ENCODE assay signal across 1 cellular context in the genomic region with DNA sequence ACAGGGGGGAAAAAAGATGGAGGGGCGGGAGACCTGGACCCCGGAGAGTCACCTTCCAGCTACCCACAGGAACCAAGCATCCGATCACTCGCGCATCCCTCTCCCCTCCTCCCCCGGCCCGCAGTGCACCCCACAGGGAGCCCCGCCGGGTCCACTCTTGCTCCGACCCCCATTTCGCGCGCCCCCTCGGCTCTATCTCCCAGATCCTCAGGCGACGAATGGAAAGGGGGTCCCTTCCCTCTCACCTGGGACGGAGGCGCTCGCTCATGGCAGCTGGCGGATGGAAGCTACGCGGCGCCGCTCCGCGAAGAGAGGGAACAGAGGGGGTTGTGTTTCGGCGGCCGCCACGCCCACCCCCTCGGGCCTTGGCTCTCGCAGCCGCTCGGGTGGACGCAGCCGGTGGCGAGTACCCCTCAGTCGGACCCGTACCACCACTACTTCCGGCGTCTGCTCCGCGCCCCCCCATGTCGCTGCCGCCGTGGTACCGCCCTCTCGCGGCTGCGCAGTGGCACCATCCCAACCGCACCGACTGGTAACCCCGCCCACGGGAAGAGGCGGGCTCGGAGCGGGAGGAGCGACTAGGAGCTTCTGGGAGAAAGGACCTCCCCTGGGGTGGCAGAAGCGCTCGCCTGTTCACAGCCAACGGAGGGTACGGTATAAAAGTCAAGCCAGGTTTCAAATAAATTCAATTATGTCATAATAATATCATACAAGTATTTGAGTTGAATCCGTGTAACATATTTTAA.
A peak's percentile ranks its signal among the peaks of the same experiment; 100 is the strongest.
TF ChIP-seq lines count a peak whose summit lies in the region.

No MANE protein-coding gene starts in this region.

TF ChIP-seq in HepG2, 621 proteins besides CTCF, POLR2A, EP300 and RAD21 (continued from another document and continues in another):
- no peak for TF ChIP-seq ZFP62 (CRISPR knock-in tag; IDR thresholded peaks at IDR 0.05)
- TF ChIP-seq, protein P1, sequence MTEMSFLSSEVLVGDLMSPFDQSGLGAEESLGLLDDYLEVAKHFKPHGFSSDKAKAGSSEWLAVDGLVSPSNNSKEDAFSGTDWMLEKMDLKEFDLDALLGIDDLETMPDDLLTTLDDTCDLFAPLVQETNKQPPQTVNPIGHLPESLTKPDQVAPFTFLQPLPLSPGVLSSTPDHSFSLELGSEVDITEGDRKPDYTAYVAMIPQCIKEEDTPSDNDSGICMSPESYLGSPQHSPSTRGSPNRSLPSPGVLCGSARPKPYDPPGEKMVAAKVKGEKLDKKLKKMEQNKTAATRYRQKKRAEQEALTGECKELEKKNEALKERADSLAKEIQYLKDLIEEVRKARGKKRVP (CRISPR knock-in tag; IDR thresholded peaks at IDR 0.05), result peak in 1 of 2 experiments; percentile 63; a peak in 1 of 4 replicates
- TF ChIP-seq, protein P2, sequence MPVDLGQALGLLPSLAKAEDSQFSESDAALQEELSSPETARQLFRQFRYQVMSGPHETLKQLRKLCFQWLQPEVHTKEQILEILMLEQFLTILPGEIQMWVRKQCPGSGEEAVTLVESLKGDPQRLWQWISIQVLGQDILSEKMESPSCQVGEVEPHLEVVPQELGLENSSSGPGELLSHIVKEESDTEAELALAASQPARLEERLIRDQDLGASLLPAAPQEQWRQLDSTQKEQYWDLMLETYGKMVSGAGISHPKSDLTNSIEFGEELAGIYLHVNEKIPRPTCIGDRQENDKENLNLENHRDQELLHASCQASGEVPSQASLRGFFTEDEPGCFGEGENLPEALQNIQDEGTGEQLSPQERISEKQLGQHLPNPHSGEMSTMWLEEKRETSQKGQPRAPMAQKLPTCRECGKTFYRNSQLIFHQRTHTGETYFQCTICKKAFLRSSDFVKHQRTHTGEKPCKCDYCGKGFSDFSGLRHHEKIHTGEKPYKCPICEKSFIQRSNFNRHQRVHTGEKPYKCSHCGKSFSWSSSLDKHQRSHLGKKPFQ (CRISPR knock-in tag; IDR thresholded peaks at IDR 0.05; ENCODE audit: insufficient replicate concordance), result no peak
- peak; percentile 93 for TF ChIP-seq IKZF4 (CRISPR knock-in tag; IDR thresholded peaks at IDR 0.05; ENCODE audit: borderline replicate concordance, low read depth, not compliant biosample characterization)
- TF ChIP-seq RNF2 (conservative IDR thresholded peaks at IDR 0.05; ENCODE audit: low read depth), result no peak
- TF ChIP-seq, protein P3, sequence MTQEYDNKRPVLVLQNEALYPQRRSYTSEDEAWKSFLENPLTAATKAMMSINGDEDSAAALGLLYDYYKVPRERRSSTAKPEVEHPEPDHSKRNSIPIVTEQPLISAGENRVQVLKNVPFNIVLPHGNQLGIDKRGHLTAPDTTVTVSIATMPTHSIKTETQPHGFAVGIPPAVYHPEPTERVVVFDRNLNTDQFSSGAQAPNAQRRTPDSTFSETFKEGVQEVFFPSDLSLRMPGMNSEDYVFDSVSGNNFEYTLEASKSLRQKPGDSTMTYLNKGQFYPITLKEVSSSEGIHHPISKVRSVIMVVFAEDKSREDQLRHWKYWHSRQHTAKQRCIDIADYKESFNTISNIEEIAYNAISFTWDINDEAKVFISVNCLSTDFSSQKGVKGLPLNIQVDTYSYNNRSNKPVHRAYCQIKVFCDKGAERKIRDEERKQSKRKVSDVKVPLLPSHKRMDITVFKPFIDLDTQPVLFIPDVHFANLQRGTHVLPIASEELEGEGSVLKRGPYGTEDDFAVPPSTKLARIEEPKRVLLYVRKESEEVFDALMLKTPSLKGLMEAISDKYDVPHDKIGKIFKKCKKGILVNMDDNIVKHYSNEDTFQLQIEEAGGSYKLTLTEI (CRISPR knock-in tag; conservative IDR thresholded peaks at IDR 0.05), result no peak
- TF ChIP-seq ZNF101 (CRISPR knock-in tag; IDR thresholded peaks at IDR 0.05; ENCODE audit: borderline replicate concordance, low read depth), result 0 out of 2 replicates have a peak, but pooled peaks have one; percentile 40
- no peak for TF ChIP-seq PRPF4 (IDR thresholded peaks at IDR 0.05; ENCODE audit: low read depth, low read length, poor library complexity, severe bottlenecking)
- no peak for TF ChIP-seq ZNF75D (CRISPR knock-in tag; IDR thresholded peaks at IDR 0.05; ENCODE audit: borderline replicate concordance)
- TF ChIP-seq ZNF318 (CRISPR knock-in tag; IDR thresholded peaks at IDR 0.05), result no peak; the same call in 1 of the 2 replicates
- TF ChIP-seq ZNF850 (CRISPR knock-in tag; conservative IDR thresholded peaks at IDR 0.05), result peak; percentile 66; the same call in 1 of the 2 replicates
- 0 out of 2 replicates have a peak, but pooled peaks have one; percentile 90 for TF ChIP-seq ZNF513 (CRISPR knock-in tag; conservative IDR thresholded peaks at IDR 0.05)
- no peak for TF ChIP-seq ATM (IDR thresholded peaks at IDR 0.05; ENCODE audit: borderline replicate concordance)
- no peak; the same call in 1 of the 2 replicates for TF ChIP-seq GFI1 (CRISPR knock-in tag; IDR thresholded peaks at IDR 0.05; ENCODE audit: borderline replicate concordance)
- peak; percentile 86 for TF ChIP-seq IRF2 (CRISPR knock-in tag; IDR thresholded peaks at IDR 0.05)
- peak; percentile 86 for TF ChIP-seq PHF8 (CRISPR knock-in tag; IDR thresholded peaks at IDR 0.05)
- TF ChIP-seq ZNF768 (CRISPR knock-in tag; IDR thresholded peaks at IDR 0.05), result peak; percentile 44; the same call in 1 of the 2 replicates
- peak; percentile 80; the same call in 1 of the 2 replicates for TF ChIP-seq MAF1 (CRISPR knock-in tag; IDR thresholded peaks at IDR 0.05; ENCODE audit: borderline replicate concordance)
- TF ChIP-seq ZNF720 (CRISPR knock-in tag; IDR thresholded peaks at IDR 0.05), result no peak
- TF ChIP-seq, protein P4, sequence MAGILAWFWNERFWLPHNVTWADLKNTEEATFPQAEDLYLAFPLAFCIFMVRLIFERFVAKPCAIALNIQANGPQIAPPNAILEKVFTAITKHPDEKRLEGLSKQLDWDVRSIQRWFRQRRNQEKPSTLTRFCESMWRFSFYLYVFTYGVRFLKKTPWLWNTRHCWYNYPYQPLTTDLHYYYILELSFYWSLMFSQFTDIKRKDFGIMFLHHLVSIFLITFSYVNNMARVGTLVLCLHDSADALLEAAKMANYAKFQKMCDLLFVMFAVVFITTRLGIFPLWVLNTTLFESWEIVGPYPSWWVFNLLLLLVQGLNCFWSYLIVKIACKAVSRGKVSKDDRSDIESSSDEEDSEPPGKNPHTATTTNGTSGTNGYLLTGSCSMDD (CRISPR knock-in tag; IDR thresholded peaks at IDR 0.05), result no peak
- no peak for TF ChIP-seq MLXIP (CRISPR knock-in tag; IDR thresholded peaks at IDR 0.05; ENCODE audit: borderline replicate concordance)
- no peak for TF ChIP-seq CHD4 (IDR thresholded peaks at IDR 0.05; ENCODE audit: borderline replicate concordance, low read length)
- peak; percentile 59; the same call in 1 of the 2 replicates for TF ChIP-seq TFDP2 (CRISPR knock-in tag; IDR thresholded peaks at IDR 0.05)
- TF ChIP-seq EZH2 (conservative IDR thresholded peaks at IDR 0.05; ENCODE audit: low read depth, low read length), result no peak
- no peak for TF ChIP-seq THRA (CRISPR knock-in tag; IDR thresholded peaks at IDR 0.05; ENCODE audit: borderline replicate concordance)
- no peak; the same call in 1 of the 2 replicates for TF ChIP-seq ZNF230 (CRISPR knock-in tag; IDR thresholded peaks at IDR 0.05)
- peak; percentile 88 for TF ChIP-seq ZNF766 (CRISPR knock-in tag; IDR thresholded peaks at IDR 0.05; ENCODE audit: borderline replicate concordance)
